Comparison of ENCODE assay signal across 8 cellular contexts in the genomic region with DNA sequence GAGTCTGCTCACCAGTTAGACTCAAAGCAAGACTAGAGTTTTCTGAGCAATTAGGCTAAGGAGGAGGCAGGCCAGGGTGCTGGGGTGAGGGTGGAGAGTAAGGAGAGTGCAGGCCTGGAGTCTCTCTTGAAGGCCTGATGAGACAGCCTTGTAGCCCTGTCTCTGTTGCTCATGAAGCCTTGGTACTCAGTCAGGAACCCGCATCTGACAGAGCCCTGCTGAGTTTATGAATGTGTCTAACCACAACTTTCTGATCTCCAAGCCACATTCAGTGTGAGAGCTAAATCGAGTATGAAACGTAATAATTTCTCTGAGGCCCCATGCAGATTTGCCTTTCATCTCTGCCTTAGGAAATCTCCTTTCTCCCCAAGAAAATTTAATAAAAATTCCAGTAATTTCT.
DNase-seq lines count a peak whose midpoint lies in the region; ATAC-seq and TF ChIP-seq lines count a peak whose summit lies in the region.

No MANE protein-coding gene starts in this region.

- no peaks in the 10 kb centered on the region for H3K36me3 Mint-ChIP-seq in activated naive CD8-positive, alpha-beta T cell treated with anti-CD3 and anti-CD28 coated beads for 36 hours

- WGBS in testis, 2 donors, result 73 to 74% methylated on average over 3 of the region's 3 CpGs

- H3K27me3 Mint-ChIP-seq in activated naive CD8-positive, alpha-beta T cell treated with anti-CD3 and anti-CD28 coated beads for 36 hours, result peaks cover 8% of the 10 kb centered on the region

- H3K4me3 Mint-ChIP-seq in activated naive CD8-positive, alpha-beta T cell treated with anti-CD3 and anti-CD28 coated beads for 36 hours, result peak overlapping the region; percentile 62

- DNase-seq in A172 (ENCODE audit: low spot score) (peak; percentile 32), testis (no peak), NCI-H1048 (lab: John Stamatoyannopoulos, UW) (no peak)
- DNase-seq in activated naive CD8-positive, alpha-beta T cell treated with anti-CD3 and anti-CD28 coated beads for 36 hours, result peak; percentile 66
- peak; percentile 10 for DNase-seq in stimulated activated CD8-positive, alpha-beta memory T cell treated with anti-CD3 and anti-CD28 coated beads, Interleukin-7, amount 100 ng/mL, for 24 hours (ENCODE audit: low read depth)
- DNase-seq in stimulated activated naive CD4-positive, alpha-beta T cell treated with Interleukin-2 at 50 U/mL for 16 hours (lab: John Stamatoyannopoulos, UW), result no peak

- H3K36me3 ChIP-seq in testis (ENCODE audit: low read depth, missing control alignments), result no peaks in the 10 kb centered on the region

- no peak for TF ChIP-seq POLR2A in testis (IDR thresholded peaks at IDR 0.05)

- peak overlapping the region in 1 of 2 donors; percentile 23 for H3K27ac ChIP-seq in testis

- H3K4me1 Mint-ChIP-seq in activated naive CD8-positive, alpha-beta T cell treated with anti-CD3 and anti-CD28 coated beads for 36 hours, result peaks cover 36% of the 10 kb centered on the region

- peak; percentile 89 for ATAC-seq in GM19351 (IDR thresholded peaks at IDR 0.05; ENCODE audit: unreplicated experiment)
- peak; percentile 89 for ATAC-seq in HG03196 (IDR thresholded peaks at IDR 0.05; ENCODE audit: unreplicated experiment)

- H3K4me1 ChIP-seq in testis, result peaks cover 38% of the 10 kb centered on the region

- no peaks in the 10 kb centered on the region for H3K9me3 Mint-ChIP-seq in activated naive CD8-positive, alpha-beta T cell treated with anti-CD3 and anti-CD28 coated beads for 36 hours

- intact Hi-C loops in testis (cut with DNase I; ENCODE audit: low total_unique reads), result no loop called here

- peak overlapping the region; percentile 80 for H3K27ac Mint-ChIP-seq in activated naive CD8-positive, alpha-beta T cell treated with anti-CD3 and anti-CD28 coated beads for 36 hours

- H3K4me3 ChIP-seq in testis, result no peak overlapping the region

- no peak for TF ChIP-seq CTCF in testis (IDR thresholded peaks at IDR 0.05)

- H3K9me3 ChIP-seq in testis, result no peaks in the 10 kb centered on the region

- H3K27me3 ChIP-seq in testis, result no peaks in the 10 kb centered on the region

Comparison
In these comparisons a context has a peak if more than half of its experiments do, and no peak if none do; other contexts are left out.
1. DNase-seq: peak in A172 (single experiment), activated naive CD8-positive, alpha-beta T cell treated with anti-CD3 and anti-CD28 coated beads for 36 hours (single experiment) and stimulated activated CD8-positive, alpha-beta memory T cell treated with anti-CD3 and anti-CD28 coated beads, Interleukin-7, amount 100 ng/mL, for 24 hours (single experiment); none in testis (single experiment), NCI-H1048 (single experiment) and stimulated activated naive CD4-positive, alpha-beta T cell treated with Interleukin-2 at 50 U/mL for 16 hours (single experiment).